20 cellular contexts compared by ENCODE assay signal in genomic region chr17:2218426-2218825, GRCh38.
DNase-seq lines count a peak whose midpoint lies in the region; ATAC-seq and TF ChIP-seq lines count a peak whose summit lies in the region.
"Had no signal": no experiment of that assay in that cellular context is flagged by ENCODE, and none has a peak within 500 bp of the region (broad histone marks: within the 10 kb centered on the region; RNA-seq: fewer than 3 reads in every experiment).

No MANE protein-coding gene starts in this region.

- no peak for DNase-seq in T-helper 2 cell treated with Interferon-gamma antibody and Interleukin-4, amounts not matched to agents 5 μg/mL and 100 μg/mL, for 36 hours (ENCODE audit: low spot score)
- DNase-seq in T-helper 2 cell, result no peak
- DNase-seq in GM06990 (ENCODE audit: extremely low read depth, insufficient read length), result peak; percentile 30
- peak; percentile 89 for DNase-seq in RWPE2 (ENCODE audit: low spot score)
- DNase-seq in glomerular visceral epithelial cell (ENCODE audit: extremely low spot score), result peak; percentile 52
- no peak for DNase-seq in posterior cingulate gyrus
- no peak for DNase-seq in DMS153 treated with DMSO at 0.1 percent for 48 hours (lab: John Stamatoyannopoulos, UW; ENCODE audit: unreplicated experiment)
- DNase-seq: activated T-cell treated with anti-CD3 and anti-CD28 coated beads, Interleukin-2, amount 50 U/mL, for 1 hour; anterior cingulate cortex; cortex of kidney; heart right ventricle; NCI-H1436; OCI-M1 had no signal

- H3K36me3 ChIP-seq in GM06990 (ENCODE audit: control insufficient read depth, insufficient read depth, low read length), result 0 out of 2 replicates have a peak, but pooled peaks cover 2% of the 10 kb centered on the region
- H3K36me3 ChIP-seq in RWPE2 (ENCODE audit: low read depth), result peaks cover 9% of the 10 kb centered on the region; the same call in 1 of the 2 replicates

- H3K4me3 Mint-ChIP-seq in T-helper 2 cell treated with Interferon-gamma antibody and Interleukin-4, amounts not matched to agents 5 μg/mL and 100 μg/mL, for 36 hours, result no peak overlapping the region

- H3K27ac Mint-ChIP-seq in T-helper 2 cell treated with Interferon-gamma antibody and Interleukin-4, amounts not matched to agents 5 μg/mL and 100 μg/mL, for 36 hours, result peak overlapping the region; percentile 64
- H3K27ac Mint-ChIP-seq: progenitor cell of endocrine pancreas had no signal

- no peak overlapping the region for H3K4me3 ChIP-seq in GM06990 (replicated peaks; ENCODE audit: low read depth, low read length)
- no peak overlapping the region for H3K4me3 ChIP-seq in RWPE2 (ENCODE audit: severe bottlenecking)
- H3K4me3 ChIP-seq: esophagus muscularis mucosa, heart right ventricle had no signal

- TF ChIP-seq CTCF in GM06990 (IDR thresholded peaks at IDR 0.05; ENCODE audit: insufficient read depth, low read length, poor library complexity, severe bottlenecking), result no peak
- no peak for TF ChIP-seq CTCF in RWPE2 (IDR thresholded peaks at IDR 0.05; ENCODE audit: poor library complexity, severe bottlenecking)

- ATAC-seq in RWPE2 (ENCODE audit: low read depth) (peak; percentile 98), GM19324 (IDR thresholded peaks at IDR 0.05; ENCODE audit: low FRiP score, unreplicated experiment) (no peak)
- ATAC-seq: heart right ventricle, SK-N-SH treated with all-trans-retinoic acid at 6 μM for 48 hours had no signal

- H3K27me3 ChIP-seq in GM06990 (replicated peaks; ENCODE audit: control insufficient read depth, insufficient read depth, low read length) (no peaks in the 10 kb centered on the region), RWPE2 (ENCODE audit: insufficient read depth, poor library complexity, severe bottlenecking) (no peaks in the 10 kb centered on the region)
- H3K27me3 ChIP-seq: esophagus muscularis mucosa, heart right ventricle had no signal

- peaks cover 28% of the 10 kb centered on the region for H3K36me3 Mint-ChIP-seq in T-helper 2 cell treated with Interferon-gamma antibody and Interleukin-4, amounts not matched to agents 5 μg/mL and 100 μg/mL, for 36 hours (ENCODE audit: low read depth)

- intact Hi-C loops in posterior cingulate gyrus (cut with DNase I), result no loop called here

- peaks cover 28% of the 10 kb centered on the region for H3K4me1 ChIP-seq in RWPE2 (ENCODE audit: insufficient read depth, poor library complexity, severe bottlenecking)

- H3K9me3 Mint-ChIP-seq in T-helper 2 cell treated with Interferon-gamma antibody and Interleukin-4, amounts not matched to agents 5 μg/mL and 100 μg/mL, for 36 hours, result no peaks in the 10 kb centered on the region

- H3K4me1 Mint-ChIP-seq in T-helper 2 cell treated with Interferon-gamma antibody and Interleukin-4, amounts not matched to agents 5 μg/mL and 100 μg/mL, for 36 hours (ENCODE audit: low read depth), result peaks cover 45% of the 10 kb centered on the region

- H3K9me3 ChIP-seq in RWPE2 (ENCODE audit: severe bottlenecking), result peaks cover 2% of the 10 kb centered on the region
- H3K9me3 ChIP-seq: esophagus muscularis mucosa, heart right ventricle had no signal

- peak overlapping the region; percentile 58 for H3K27ac ChIP-seq in RWPE2 (ENCODE audit: poor library complexity, severe bottlenecking)
- H3K27ac ChIP-seq: 22Rv1, C4-2B, esophagus muscularis mucosa, KMS-11 had no signal

- no peaks in the 10 kb centered on the region for H3K27me3 Mint-ChIP-seq in T-helper 2 cell treated with Interferon-gamma antibody and Interleukin-4, amounts not matched to agents 5 μg/mL and 100 μg/mL, for 36 hours (ENCODE audit: low read depth)
- H3K27me3 Mint-ChIP-seq: progenitor cell of endocrine pancreas had no signal

Comparison
In these comparisons a context has a peak if more than half of its experiments do, and no peak if none do; other contexts are left out.
1. DNase-seq: peak in GM06990 (single experiment), RWPE2 (single experiment) and glomerular visceral epithelial cell (single experiment); none in T-helper 2 cell treated with Interferon-gamma antibody and Interleukin-4, amounts not matched to agents 5 μg/mL and 100 μg/mL, for 36 hours (single experiment), T-helper 2 cell (0 of 5), posterior cingulate gyrus (0 of 10) and DMS153 treated with DMSO at 0.1 percent for 48 hours (single experiment).